2 cellular contexts compared by ENCODE assay signal in the genomic region with DNA sequence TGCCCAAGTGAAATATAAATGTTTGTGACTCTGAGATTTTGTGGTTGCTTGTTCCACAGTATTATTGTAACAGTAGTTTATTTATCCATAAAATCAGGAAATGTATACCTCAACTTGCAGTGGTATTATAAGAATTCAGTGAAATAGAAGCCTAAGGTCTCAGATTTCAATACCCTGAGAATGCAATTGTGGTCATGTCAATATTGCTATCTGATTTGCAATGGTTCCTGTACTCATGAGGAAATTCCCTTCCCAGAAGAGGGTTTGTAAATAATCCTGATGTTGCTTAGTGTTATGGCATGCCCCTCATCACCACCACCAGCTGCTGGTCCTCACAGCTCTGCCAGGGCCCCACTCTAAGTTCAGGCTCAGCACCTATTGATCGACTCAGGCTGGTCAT.
TF ChIP-seq lines count a peak whose summit lies in the region.

No MANE protein-coding gene starts in this region.

TF ChIP-seq in HepG2, 621 proteins besides CTCF, POLR2A, EP300 and RAD21:
- TF ChIP-seq MEIS1 (CRISPR knock-in tag; IDR thresholded peaks at IDR 0.05; ENCODE audit: borderline replicate concordance) (no peak), PPARG (CRISPR knock-in tag; conservative IDR thresholded peaks at IDR 0.05) (no peak), ZNF841 (CRISPR knock-in tag; IDR thresholded peaks at IDR 0.05; ENCODE audit: borderline replicate concordance) (no peak), ZNF670 (CRISPR knock-in tag; IDR thresholded peaks at IDR 0.05; ENCODE audit: borderline replicate concordance) (no peak), ZNF430 (CRISPR knock-in tag; IDR thresholded peaks at IDR 0.05) (no peak), RARG (CRISPR knock-in tag; IDR thresholded peaks at IDR 0.05; ENCODE audit: low read depth) (no peak), HMGA1 (CRISPR knock-in tag; conservative IDR thresholded peaks at IDR 0.05) (no peak), ZNF563 (CRISPR knock-in tag; IDR thresholded peaks at IDR 0.05) (no peak), FOXJ3 (CRISPR knock-in tag; IDR thresholded peaks at IDR 0.05; ENCODE audit: borderline replicate concordance) (no peak), ZSCAN21 (CRISPR knock-in tag; IDR thresholded peaks at IDR 0.05; ENCODE audit: borderline replicate concordance) (no peak), ZBTB37 (CRISPR knock-in tag; IDR thresholded peaks at IDR 0.05) (no peak), ZNF335 (CRISPR knock-in tag; IDR thresholded peaks at IDR 0.05) (no peak), HNRNPLL (IDR thresholded peaks at IDR 0.05; ENCODE audit: low read depth, low read length, poor library complexity, severe bottlenecking) (no peak), IRF9 (CRISPR knock-in tag; IDR thresholded peaks at IDR 0.05; ENCODE audit: borderline replicate concordance) (no peak), GTF2F1 (IDR thresholded peaks at IDR 0.05; ENCODE audit: low read length) (no peak)
- TF ChIP-seq, protein P1, sequence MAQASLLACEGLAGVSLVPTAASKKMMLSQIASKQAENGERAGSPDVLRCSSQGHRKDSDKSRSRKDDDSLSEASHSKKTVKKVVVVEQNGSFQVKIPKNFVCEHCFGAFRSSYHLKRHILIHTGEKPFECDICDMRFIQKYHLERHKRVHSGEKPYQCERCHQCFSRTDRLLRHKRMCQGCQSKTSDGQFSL (CRISPR knock-in tag; IDR thresholded peaks at IDR 0.05): no peak
- TF ChIP-seq, protein P2, sequence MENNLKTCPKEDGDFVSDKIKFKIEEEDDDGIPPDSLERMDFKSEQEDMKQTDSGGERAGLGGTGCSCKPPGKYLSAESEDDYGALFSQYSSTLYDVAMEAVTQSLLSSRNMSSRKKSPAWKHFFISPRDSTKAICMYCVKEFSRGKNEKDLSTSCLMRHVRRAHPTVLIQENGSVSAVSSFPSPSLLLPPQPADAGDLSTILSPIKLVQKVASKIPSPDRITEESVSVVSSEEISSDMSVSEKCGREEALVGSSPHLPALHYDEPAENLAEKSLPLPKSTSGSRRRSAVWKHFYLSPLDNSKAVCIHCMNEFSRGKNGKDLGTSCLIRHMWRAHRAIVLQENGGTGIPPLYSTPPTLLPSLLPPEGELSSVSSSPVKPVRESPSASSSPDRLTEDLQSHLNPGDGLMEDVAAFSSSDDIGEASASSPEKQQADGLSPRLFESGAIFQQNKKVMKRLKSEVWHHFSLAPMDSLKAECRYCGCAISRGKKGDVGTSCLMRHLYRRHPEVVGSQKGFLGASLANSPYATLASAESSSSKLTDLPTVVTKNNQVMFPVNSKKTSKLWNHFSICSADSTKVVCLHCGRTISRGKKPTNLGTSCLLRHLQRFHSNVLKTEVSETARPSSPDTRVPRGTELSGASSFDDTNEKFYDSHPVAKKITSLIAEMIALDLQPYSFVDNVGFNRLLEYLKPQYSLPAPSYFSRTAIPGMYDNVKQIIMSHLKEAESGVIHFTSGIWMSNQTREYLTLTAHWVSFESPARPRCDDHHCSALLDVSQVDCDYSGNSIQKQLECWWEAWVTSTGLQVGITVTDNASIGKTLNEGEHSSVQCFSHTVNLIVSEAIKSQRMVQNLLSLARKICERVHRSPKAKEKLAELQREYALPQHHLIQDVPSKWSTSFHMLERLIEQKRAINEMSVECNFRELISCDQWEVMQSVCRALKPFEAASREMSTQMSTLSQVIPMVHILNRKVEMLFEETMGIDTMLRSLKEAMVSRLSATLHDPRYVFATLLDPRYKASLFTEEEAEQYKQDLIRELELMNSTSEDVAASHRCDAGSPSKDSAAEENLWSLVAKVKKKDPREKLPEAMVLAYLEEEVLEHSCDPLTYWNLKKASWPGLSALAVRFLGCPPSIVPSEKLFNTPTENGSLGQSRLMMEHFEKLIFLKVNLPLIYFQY (CRISPR knock-in tag; IDR thresholded peaks at IDR 0.05; ENCODE audit: borderline replicate concordance): no peak

TF ChIP-seq in K562, 482 proteins besides CTCF, POLR2A, EP300 and RAD21:
- 0 out of 2 replicates have a peak, but pooled peaks have one; percentile 5 for TF ChIP-seq ZNF395 (CRISPR knock-in tag; IDR thresholded peaks at IDR 0.05)
- peak in 1 of 2 experiments; percentile 40; a peak in 1 of 4 replicates for TF ChIP-seq FOXA3 (CRISPR knock-in tag; conservative IDR thresholded peaks at IDR 0.05 in 1 of 2, IDR thresholded peaks at IDR 0.05 in 1 of 2)
- no peak for TF ChIP-seq RBM14 (IDR thresholded peaks at IDR 0.05; ENCODE audit: borderline replicate concordance, insufficient read depth, low read depth, low read length)
- no peak for TF ChIP-seq SMARCA5 (IDR thresholded peaks at IDR 0.05)
- 0 out of 2 replicates have a peak, but pooled peaks have one; percentile 9 for TF ChIP-seq FOXJ2 (tag; IDR thresholded peaks at IDR 0.05)
- no peak for TF ChIP-seq TBP (optimal IDR thresholded peaks at IDR 0.05; ENCODE audit: low read depth, low read length)
- no peak for TF ChIP-seq ID3 (CRISPR knock-in tag; IDR thresholded peaks at IDR 0.05)
- 0 out of 2 replicates have a peak, but pooled peaks have one; percentile 21 for TF ChIP-seq ID3 (tag; IDR thresholded peaks at IDR 0.05)
TF ChIP-seq in K562: peak in this region for 4.
